Comparison of ENCODE assay signal across 27 cellular contexts in genomic region chr12:49502590-49502989, GRCh38. TPM values are rescaled to one million over a fixed set of nuclear protein-coding genes. Genes with fewer than 3 reads are reported as not detected.
DNase-seq lines count a peak whose midpoint lies in the region; ATAC-seq, FAIRE-seq and TF ChIP-seq lines count a peak whose summit lies in the region.
"Had no signal": no experiment of that assay in that cellular context is flagged by ENCODE, and none has a peak within 500 bp of the region (broad histone marks: within the 10 kb centered on the region; RNA-seq: fewer than 3 reads in every experiment).

No MANE protein-coding gene starts in this region.

- CTCF ChIA-PET in activated CD8-positive, alpha-beta memory T cell treated with anti-CD3 and anti-CD28 coated beads, Interleukin-2, amount 10 ng/mL, durations not matched to agents 7 days and 5 days (lab: Charles Lee), result interaction anchor here (2.5 to 15.6 kb wide), 2 partner anchors 143 to 155 kb away, joined by 9 to 260 read pairs; partner anchors contain the start of gene DNAJC22

- no peaks in the 10 kb centered on the region for H3K36me3 ChIP-seq in ovary
- peaks cover 2 to 11% of the 10 kb centered on the region in 2 donors for H3K36me3 ChIP-seq in ascending aorta
- H3K36me3 ChIP-seq: neutrophil had no signal

- H3K27me3 Mint-ChIP-seq in activated CD8-positive, alpha-beta memory T cell treated with anti-CD3 and anti-CD28 coated beads, Interleukin-2, amount 10 ng/mL, durations not matched to agents 7 days and 5 days, result no peaks in the 10 kb centered on the region
- H3K27me3 Mint-ChIP-seq: activated CD4-positive, alpha-beta T cell treated with anti-CD3 and anti-CD28 coated beads, Interleukin-2, amount 10 ng/mL, durations not matched to agents 24 days and 14 days; brain; CD8-positive, alpha-beta memory T cell had no signal

- FAIRE-seq in GM12891 (lab: Jason Lieb, UNC), result no peak
- FAIRE-seq: frontal cortex, G401.6 had no signal

- H3K4me1 Mint-ChIP-seq in activated CD8-positive, alpha-beta memory T cell treated with anti-CD3 and anti-CD28 coated beads, Interleukin-2, amount 10 ng/mL, durations not matched to agents 7 days and 5 days, result peaks cover 2% of the 10 kb centered on the region
- H3K4me1 Mint-ChIP-seq: brain; CD8-positive, alpha-beta memory T cell had no signal

- no peak for TF ChIP-seq CTCF in VCaP (conservative IDR thresholded peaks at IDR 0.05)
- no peak for TF ChIP-seq CTCF in fibroblast of pulmonary artery (IDR thresholded peaks at IDR 0.05; ENCODE audit: low read length, missing control alignments)
- no peak for TF ChIP-seq CTCF in ovary (IDR thresholded peaks at IDR 0.05)
- no peak for TF ChIP-seq CTCF in ascending aorta (IDR thresholded peaks at IDR 0.05)

- intact Hi-C loops in ovary (cut with DNase I), result no loop called here
- intact Hi-C loops in ascending aorta (cut with DNase I), result no loop called here

- TF ChIP-seq POLR2A in GM12891 (IDR thresholded peaks at IDR 0.05; ENCODE audit: low read depth, low read length), result no peak
- TF ChIP-seq POLR2A in ovary (IDR thresholded peaks at IDR 0.05), result no peak

- no peaks in the 10 kb centered on the region for H3K27me3 ChIP-seq in ovary
- H3K27me3 ChIP-seq in ascending aorta, result no peaks in the 10 kb centered on the region
- H3K27me3 ChIP-seq: neutrophil, testis had no signal

- H3K9me3 ChIP-seq in ovary (no peaks in the 10 kb centered on the region), ascending aorta (no peaks in the 10 kb centered on the region)
- H3K9me3 ChIP-seq: neutrophil, testis had no signal

- DNase-seq in activated CD8-positive, alpha-beta memory T cell treated with anti-CD3 and anti-CD28 coated beads, Interleukin-2, amount 10 ng/mL, durations not matched to agents 7 days and 5 days, result no peak
- no peak for DNase-seq in activated CD8-positive, alpha-beta memory T cell treated with anti-CD3 and anti-CD28 coated beads for 24 hours
- DNase-seq in fibroblast of pulmonary artery (ENCODE audit: low read depth) (peak; percentile 41), GM12891 (ENCODE audit: insufficient read length, low spot score) (no peak), ovary (no peak), ascending aorta (ENCODE audit: low spot score in 2 of 2) (no peak)
- DNase-seq: 8988T; activated CD4-positive, alpha-beta T cell treated with anti-CD3 and anti-CD28 coated beads, Interleukin-2, amount 10 ng/mL, durations not matched to agents 24 days and 14 days; activated gamma-delta T cell treated with Interleukin-2 at 50 U/mL for 16 hours; activated T-cell treated with anti-CD3 and anti-CD28 coated beads, Interleukin-2, amount 50 U/mL, for 4 hours; AML-193; DMS153; effector CD4-positive, alpha-beta T cell; H7; left cardiac atrium; NCI-H1694; NCI-H446 treated with DMSO at 0.1 percent for 48 hours; stimulated activated naive CD4-positive, alpha-beta T cell treated with Interleukin-2 at 50 U/mL for 16 hours; testis; WERI-Rb-1 had no signal

- WGBS in ovary, 3 donors, result 85 to 92% (median 90%) methylated on average over 1 of the region's 1 CpG

- H3K4me1 ChIP-seq in ovary (ENCODE audit: insufficient read depth), result no peaks in the 10 kb centered on the region
- no peaks in the 10 kb centered on the region for H3K4me1 ChIP-seq in ascending aorta
- H3K4me1 ChIP-seq: testis had no signal

- ATAC-seq in activated CD8-positive, alpha-beta memory T cell treated with anti-CD3 and anti-CD28 coated beads, Interleukin-2, amount 10 ng/mL, durations not matched to agents 7 days and 5 days, result no peak
- ATAC-seq in HG02885 (IDR thresholded peaks at IDR 0.05; ENCODE audit: poor library complexity, unreplicated experiment), result no peak
- ATAC-seq: activated T-cell treated with anti-CD3 and anti-CD28 coated beads, Interleukin-2, amount 50 U/mL, for 4 hours; left cardiac atrium had no signal

- no peaks in the 10 kb centered on the region for H3K9me3 Mint-ChIP-seq in activated CD8-positive, alpha-beta memory T cell treated with anti-CD3 and anti-CD28 coated beads, Interleukin-2, amount 10 ng/mL, durations not matched to agents 7 days and 5 days (ENCODE audit: low read depth)
- H3K9me3 Mint-ChIP-seq: activated CD4-positive, alpha-beta T cell treated with anti-CD3 and anti-CD28 coated beads, Interleukin-2, amount 10 ng/mL, durations not matched to agents 24 days and 14 days; activated T-cell treated with anti-CD3 and anti-CD28 coated beads, Interleukin-2, amount 50 U/mL, for 4 hours; brain; CD8-positive, alpha-beta memory T cell had no signal

- H3K27ac Mint-ChIP-seq in activated CD8-positive, alpha-beta memory T cell treated with anti-CD3 and anti-CD28 coated beads, Interleukin-2, amount 10 ng/mL, durations not matched to agents 7 days and 5 days, result peak overlapping the region; percentile 42
- H3K27ac Mint-ChIP-seq: activated CD4-positive, alpha-beta T cell treated with anti-CD3 and anti-CD28 coated beads, Interleukin-2, amount 10 ng/mL, durations not matched to agents 24 days and 14 days; brain had no signal

- TF ChIP-seq EP300 in ovary (IDR thresholded peaks at IDR 0.05), result no peak

- peak overlapping the region; percentile 95 for H3K27ac ChIP-seq in VCaP
- H3K27ac ChIP-seq in ovary, result no peak overlapping the region
- no peak overlapping the region for H3K27ac ChIP-seq in ascending aorta
- H3K27ac ChIP-seq: neutrophil, testis, WERI-Rb-1 had no signal

- peaks cover 5% of the 10 kb centered on the region for H3K36me3 Mint-ChIP-seq in activated CD8-positive, alpha-beta memory T cell treated with anti-CD3 and anti-CD28 coated beads, Interleukin-2, amount 10 ng/mL, durations not matched to agents 7 days and 5 days

- H3K4me3 Mint-ChIP-seq in activated CD8-positive, alpha-beta memory T cell treated with anti-CD3 and anti-CD28 coated beads, Interleukin-2, amount 10 ng/mL, durations not matched to agents 7 days and 5 days, result no peak overlapping the region
- H3K4me3 Mint-ChIP-seq: activated CD4-positive, alpha-beta T cell treated with anti-CD3 and anti-CD28 coated beads, Interleukin-2, amount 10 ng/mL, durations not matched to agents 24 days and 14 days; activated T-cell treated with anti-CD3 and anti-CD28 coated beads, Interleukin-2, amount 50 U/mL, for 4 hours; brain; CD8-positive, alpha-beta memory T cell had no signal

- H3K4me3 ChIP-seq in fibroblast of pulmonary artery (replicated peaks; ENCODE audit: low read depth, low read length) (no peak overlapping the region), ovary (no peak overlapping the region), ascending aorta (no peak overlapping the region)
- H3K4me3 ChIP-seq: testis had no signal

TF ChIP-seq in GM12891, 5 proteins besides CTCF, POLR2A, EP300 and RAD21:
- TF ChIP-seq POU2F2 (IDR thresholded peaks at IDR 0.05; ENCODE audit: low read depth, low read length), result no peak
- TF ChIP-seq TAF1 (IDR thresholded peaks at IDR 0.05; ENCODE audit: low read depth, low read length), result no peak
- no peak for TF ChIP-seq SPI1 (IDR thresholded peaks at IDR 0.05; ENCODE audit: low read depth, low read length)
- no peak for TF ChIP-seq POLR2AphosphoS5 (IDR thresholded peaks at IDR 0.05; ENCODE audit: low read depth, low read length)
- no peak for TF ChIP-seq PAX5 (IDR thresholded peaks at IDR 0.05; ENCODE audit: insufficient read depth, low read length, severe bottlenecking)

RNA-seq across cellular contexts. Expression of gene KCNH3, which starts 36.2 kb away (rescaled TPM):
- total RNA-seq in activated CD8-positive, alpha-beta memory T cell treated with anti-CD3 and anti-CD28 coated beads, Interleukin-2, amount 10 ng/mL, durations not matched to agents 7 days and 5 days, result 1 to 10 TPM; 1.1 to 1.2 TPM
- polyA plus RNA-seq in GM12891 (2012; ENCODE audit: low read depth, missing spikeins), result 0.89 TPM
- 1 to 10 TPM in 2 of 7 donors, under 1 TPM in 4, not detected in 1; 0.13 to 5.9 (median 0.77) TPM for total RNA-seq in ovary
- under 1 TPM in 1 of 2 donors, not detected in 1; 0.27 TPM for polyA plus RNA-seq in ovary
- total RNA-seq in ascending aorta, result not detected
